1 cellular context compared by ENCODE assay signal in the genomic region with DNA sequence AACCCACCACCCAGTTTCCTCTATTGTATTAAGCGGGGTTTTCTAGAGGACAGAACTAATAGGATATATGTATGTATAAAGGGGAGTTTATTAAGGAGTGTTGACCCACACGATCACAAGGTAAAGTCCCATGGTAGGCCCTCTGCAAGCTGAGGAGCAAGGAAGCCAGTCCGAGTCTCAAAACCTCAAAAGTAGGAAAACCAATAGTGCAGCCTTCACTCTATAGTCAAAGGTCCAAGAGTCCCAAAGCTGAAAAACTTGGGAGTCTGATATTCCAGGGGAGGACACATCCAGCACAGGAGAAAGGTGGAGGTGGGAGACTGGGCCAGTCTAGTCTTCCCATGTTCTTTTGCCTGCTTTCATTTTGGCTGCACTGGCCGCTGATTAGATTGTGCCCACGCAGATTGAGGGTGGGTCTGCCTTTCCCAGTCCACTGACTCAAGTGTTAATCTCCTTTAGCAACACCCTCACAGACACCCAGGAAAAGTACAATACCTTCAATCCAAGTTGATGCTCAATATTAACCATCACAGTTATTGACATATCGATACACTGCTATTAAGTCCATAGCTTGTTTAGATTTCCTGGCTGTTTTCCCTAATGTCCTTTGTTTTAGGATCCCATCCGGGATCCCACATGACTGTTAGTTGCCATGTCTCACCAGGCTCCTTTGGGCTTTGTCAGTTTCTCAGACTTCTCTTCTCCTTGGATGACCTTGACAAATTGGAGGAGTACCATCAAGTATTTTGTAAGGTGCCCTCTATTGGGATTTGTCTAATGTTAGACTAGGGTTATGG.
TF ChIP-seq lines count a peak whose summit lies in the region.

No MANE protein-coding gene starts in this region.

TF ChIP-seq in GM23338, 12 proteins besides CTCF, POLR2A, EP300 and RAD21 (continued from another document):
- TF ChIP-seq, protein P1, sequence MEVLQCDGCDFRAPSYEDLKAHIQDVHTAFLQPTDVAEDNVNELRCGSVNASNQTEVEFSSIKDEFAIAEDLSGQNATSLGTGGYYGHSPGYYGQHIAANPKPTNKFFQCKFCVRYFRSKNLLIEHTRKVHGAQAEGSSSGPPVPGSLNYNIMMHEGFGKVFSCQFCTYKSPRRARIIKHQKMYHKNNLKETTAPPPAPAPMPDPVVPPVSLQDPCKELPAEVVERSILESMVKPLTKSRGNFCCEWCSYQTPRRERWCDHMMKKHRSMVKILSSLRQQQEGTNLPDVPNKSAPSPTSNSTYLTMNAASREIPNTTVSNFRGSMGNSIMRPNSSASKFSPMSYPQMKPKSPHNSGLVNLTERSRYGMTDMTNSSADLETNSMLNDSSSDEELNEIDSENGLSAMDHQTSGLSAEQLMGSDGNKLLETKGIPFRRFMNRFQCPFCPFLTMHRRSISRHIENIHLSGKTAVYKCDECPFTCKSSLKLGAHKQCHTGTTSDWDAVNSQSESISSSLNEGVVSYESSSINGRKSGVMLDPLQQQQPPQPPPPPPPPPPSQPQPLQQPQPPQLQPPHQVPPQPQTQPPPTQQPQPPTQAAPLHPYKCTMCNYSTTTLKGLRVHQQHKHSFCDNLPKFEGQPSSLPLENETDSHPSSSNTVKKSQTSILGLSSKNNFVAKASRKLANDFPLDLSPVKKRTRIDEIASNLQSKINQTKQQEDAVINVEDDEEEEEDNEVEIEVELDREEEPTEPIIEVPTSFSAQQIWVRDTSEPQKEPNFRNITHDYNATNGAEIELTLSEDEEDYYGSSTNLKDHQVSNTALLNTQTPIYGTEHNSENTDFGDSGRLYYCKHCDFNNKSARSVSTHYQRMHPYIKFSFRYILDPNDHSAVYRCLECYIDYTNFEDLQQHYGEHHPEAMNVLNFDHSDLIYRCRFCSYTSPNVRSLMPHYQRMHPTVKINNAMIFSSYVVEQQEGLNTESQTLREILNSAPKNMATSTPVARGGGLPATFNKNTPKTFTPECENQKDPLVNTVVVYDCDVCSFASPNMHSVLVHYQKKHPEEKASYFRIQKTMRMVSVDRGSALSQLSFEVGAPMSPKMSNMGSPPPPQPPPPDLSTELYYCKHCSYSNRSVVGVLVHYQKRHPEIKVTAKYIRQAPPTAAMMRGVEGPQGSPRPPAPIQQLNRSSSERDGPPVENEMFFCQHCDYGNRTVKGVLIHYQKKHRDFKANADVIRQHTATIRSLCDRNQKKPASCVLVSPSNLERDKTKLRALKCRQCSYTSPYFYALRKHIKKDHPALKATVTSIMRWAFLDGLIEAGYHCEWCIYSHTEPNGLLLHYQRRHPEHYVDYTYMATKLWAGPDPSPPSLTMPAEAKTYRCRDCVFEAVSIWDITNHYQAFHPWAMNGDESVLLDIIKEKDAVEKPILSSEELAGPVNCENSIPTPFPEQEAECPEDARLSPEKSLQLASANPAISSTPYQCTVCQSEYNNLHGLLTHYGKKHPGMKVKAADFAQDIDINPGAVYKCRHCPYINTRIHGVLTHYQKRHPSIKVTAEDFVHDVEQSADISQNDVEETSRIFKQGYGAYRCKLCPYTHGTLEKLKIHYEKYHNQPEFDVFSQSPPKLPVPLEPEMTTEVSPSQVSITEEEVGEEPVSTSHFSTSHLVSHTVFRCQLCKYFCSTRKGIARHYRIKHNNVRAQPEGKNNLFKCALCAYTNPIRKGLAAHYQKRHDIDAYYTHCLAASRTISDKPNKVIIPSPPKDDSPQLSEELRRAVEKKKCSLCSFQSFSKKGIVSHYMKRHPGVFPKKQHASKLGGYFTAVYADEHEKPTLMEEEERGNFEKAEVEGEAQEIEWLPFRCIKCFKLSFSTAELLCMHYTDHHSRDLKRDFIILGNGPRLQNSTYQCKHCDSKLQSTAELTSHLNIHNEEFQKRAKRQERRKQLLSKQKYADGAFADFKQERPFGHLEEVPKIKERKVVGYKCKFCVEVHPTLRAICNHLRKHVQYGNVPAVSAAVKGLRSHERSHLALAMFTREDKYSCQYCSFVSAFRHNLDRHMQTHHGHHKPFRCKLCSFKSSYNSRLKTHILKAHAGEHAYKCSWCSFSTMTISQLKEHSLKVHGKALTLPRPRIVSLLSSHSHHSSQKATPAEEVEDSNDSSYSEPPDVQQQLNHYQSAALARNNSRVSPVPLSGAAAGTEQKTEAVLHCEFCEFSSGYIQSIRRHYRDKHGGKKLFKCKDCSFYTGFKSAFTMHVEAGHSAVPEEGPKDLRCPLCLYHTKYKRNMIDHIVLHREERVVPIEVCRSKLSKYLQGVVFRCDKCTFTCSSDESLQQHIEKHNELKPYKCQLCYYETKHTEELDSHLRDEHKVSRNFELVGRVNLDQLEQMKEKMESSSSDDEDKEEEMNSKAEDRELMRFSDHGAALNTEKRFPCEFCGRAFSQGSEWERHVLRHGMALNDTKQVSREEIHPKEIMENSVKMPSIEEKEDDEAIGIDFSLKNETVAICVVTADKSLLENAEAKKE (CRISPR knock-in tag; IDR thresholded peaks at IDR 0.05) = no peak
- TF ChIP-seq ZNF114 (CRISPR knock-in tag; IDR thresholded peaks at IDR 0.05) (no peak), NANOG (IDR thresholded peaks at IDR 0.05; ENCODE audit: borderline replicate concordance) (no peak), EZH2phosphoT487 (IDR thresholded peaks at IDR 0.05; ENCODE audit: unreplicated experiment) (no peak), EZH2 (IDR thresholded peaks at IDR 0.05; ENCODE audit: low read depth, unreplicated experiment) (no peak), ZNF331 (CRISPR knock-in tag; IDR thresholded peaks at IDR 0.05; ENCODE audit: low read depth) (no peak), JUNB (IDR thresholded peaks at IDR 0.05; ENCODE audit: unreplicated experiment) (no peak)
